ENCODE assay signal across 15 cellular contexts in genomic region chr4:99180367-99181169, GRCh38. TPM values are rescaled to one million over a fixed set of nuclear protein-coding genes. Genes with fewer than 3 reads are reported as not detected.
DNase-seq lines count a peak whose midpoint lies in the region; ATAC-seq and TF ChIP-seq lines count a peak whose summit lies in the region.
"Had no signal": no experiment of that assay in that cellular context is flagged by ENCODE, and none has a peak within 500 bp of the region (broad histone marks: within the 10 kb centered on the region; RNA-seq: fewer than 3 reads in every experiment).

No MANE protein-coding gene starts in this region.

- peaks cover 44% of the 10 kb centered on the region for H3K9me3 ChIP-seq in left ventricle myocardium inferior (replicated peaks)
- H3K9me3 ChIP-seq in right cardiac atrium (ENCODE audit: control insufficient read depth, low read length): no peaks in the 10 kb centered on the region
- H3K9me3 ChIP-seq in mammary epithelial cell (replicated peaks; ENCODE audit: insufficient read depth, low read length): no peaks in the 10 kb centered on the region
- H3K9me3 ChIP-seq in aorta (ENCODE audit: control insufficient read depth, low read length): no peaks in the 10 kb centered on the region
- H3K9me3 ChIP-seq: upper lobe of right lung had no signal

- H3K4me1 ChIP-seq in left ventricle myocardium inferior: no peaks in the 10 kb centered on the region
- H3K4me1 ChIP-seq in right cardiac atrium (ENCODE audit: control insufficient read depth, insufficient read depth, low read length): no peaks in the 10 kb centered on the region
- H3K4me1 ChIP-seq in mammary epithelial cell (ENCODE audit: insufficient read depth, low read length): peaks cover 5% of the 10 kb centered on the region
- H3K4me1 ChIP-seq in aorta (ENCODE audit: control insufficient read depth in 1 of 2, insufficient read depth in 2 of 2, low read length in 2 of 2): no peaks in the 10 kb centered on the region
- H3K4me1 ChIP-seq: upper lobe of right lung had no signal

- dilution Hi-C loops in mammary epithelial cell (cut with HindIII; ENCODE audit: low sequenced_read_pairs): no loop called here

- TF ChIP-seq CTCF in left ventricle myocardium inferior (IDR thresholded peaks at IDR 0.05; ENCODE audit: borderline replicate concordance) (no peak), mammary epithelial cell (conservative IDR thresholded peaks at IDR 0.05 in 1 of 2, IDR thresholded peaks at IDR 0.05 in 1 of 2; ENCODE audit: extremely low read depth in 1 of 2, insufficient read depth in 1 of 2, low read depth in 1 of 2, low read length in 2 of 2) (no peak)

- H3K36me3 ChIP-seq in left ventricle myocardium inferior (peaks cover 5% of the 10 kb centered on the region), mammary epithelial cell (ENCODE audit: insufficient read depth, low read length) (no peaks in the 10 kb centered on the region), aorta (ENCODE audit: control insufficient read depth in 1 of 2, insufficient read depth in 2 of 2, low read length in 1 of 2) (no peaks in the 10 kb centered on the region)
- H3K36me3 ChIP-seq: upper lobe of right lung had no signal

- H3K27ac ChIP-seq in left ventricle myocardium inferior (replicated peaks) (peak overlapping the region; percentile 19), right cardiac atrium (ENCODE audit: low read length) (no peak overlapping the region), mammary epithelial cell (ENCODE audit: insufficient read depth, low read depth, low read length) (no peak overlapping the region), aorta (ENCODE audit: low read depth in 1 of 2, low read length in 2 of 2) (no peak overlapping the region)
- H3K27ac ChIP-seq: upper lobe of right lung had no signal

- intact Hi-C loops in left ventricle myocardium inferior (cut with micrococcal nuclease): no loop called here
- intact Hi-C loops in right cardiac atrium (cut with DNase I): no loop called here
- intact Hi-C loops in mammary epithelial cell (cut with micrococcal nuclease): no loop called here
- intact Hi-C loops in aorta (cut with DNase I): no loop called here

- no peak overlapping the region for H2AFZ ChIP-seq in mammary epithelial cell (ENCODE audit: low read depth, low read length)

- H3K79me2 ChIP-seq in mammary epithelial cell (ENCODE audit: insufficient read depth, low read length): no peaks in the 10 kb centered on the region

- H4K20me1 ChIP-seq in mammary epithelial cell (ENCODE audit: insufficient read depth, low read length): no peaks in the 10 kb centered on the region

- BruUV-seq in mammary epithelial cell (replicated peaks; lab: Mats Ljungman, UMichigan): no TSS peak

- no peak overlapping the region for H3K9ac ChIP-seq in mammary epithelial cell (ENCODE audit: insufficient read depth, low read length)

- H3K4me3 ChIP-seq in left ventricle myocardium inferior (no peak overlapping the region), right cardiac atrium (ENCODE audit: low read length) (no peak overlapping the region), mammary epithelial cell (replicated peaks in 1 of 3; ENCODE audit: insufficient read depth in 1 of 3, low read depth in 2 of 3, low read length in 3 of 3) (no peak overlapping the region), aorta (ENCODE audit: low read length in 2 of 2) (no peak overlapping the region)
- H3K4me3 ChIP-seq: upper lobe of right lung had no signal

- no peak for DNase-seq in left ventricle myocardium inferior
- DNase-seq in right cardiac atrium: no peak
- peak; percentile 74 for DNase-seq in mammary epithelial cell
- DNase-seq in kidney tubule cell (ENCODE audit: low spot score): peak; percentile 74
- no peak for DNase-seq in aorta
- no peak for DNase-seq in NCI-H187 treated with DMSO at 0.1 percent for 48 hours (lab: John Stamatoyannopoulos, UW)
- DNase-seq in NAMALWA (ENCODE audit: low spot score): no peak
- no peak for DNase-seq in ureter (ENCODE audit: low spot score)
- DNase-seq: activated CD8-positive, alpha-beta memory T cell treated with anti-CD3 and anti-CD28 coated beads, Interleukin-2, amount 50 U/mL, for 4 hours; activated naive CD8-positive, alpha-beta T cell treated with anti-CD3 and anti-CD28 coated beads, Interleukin-2, amount 10 ng/mL, durations not matched to agents 7 days and 5 days; DMS79 treated with DMSO at 0.1 percent for 48 hours; MV-4-11; NCI-H510A treated with DMSO at 0.1 percent for 48 hours; SHP77 treated with DMSO at 0.1 percent for 48 hours; upper lobe of right lung had no signal

- H3K27me3 ChIP-seq in left ventricle myocardium inferior (ENCODE audit: low read depth): no peaks in the 10 kb centered on the region
- H3K27me3 ChIP-seq in right cardiac atrium (ENCODE audit: control insufficient read depth, insufficient read depth): no peaks in the 10 kb centered on the region
- H3K27me3 ChIP-seq in mammary epithelial cell (ENCODE audit: insufficient read depth, low read length): no peaks in the 10 kb centered on the region
- no peaks in the 10 kb centered on the region for H3K27me3 ChIP-seq in aorta (ENCODE audit: control insufficient read depth in 1 of 2, insufficient read depth in 2 of 2, low read length in 1 of 2)
- H3K27me3 ChIP-seq: upper lobe of right lung had no signal

- in situ Hi-C loops in mammary epithelial cell (cut with MboI; ENCODE audit: low sequenced_read_pairs in 2 of 2): no loop called here

- 69% methylated on average over 3 of the region's 3 CpGs for WGBS in right cardiac atrium
- 74% methylated on average over 3 of the region's 3 CpGs for WGBS in mammary epithelial cell (ENCODE audit: low coverage, missing lambda C conversion rate)
- WGBS in aorta, 2 donors: 86 to 89% methylated on average over 3 of the region's 3 CpGs

- H3K4me2 ChIP-seq in mammary epithelial cell (ENCODE audit: insufficient read depth, low read depth, low read length): no peak overlapping the region

- ATAC-seq in right cardiac atrium (no peak), aorta (ENCODE audit: low FRiP score) (peak; percentile 67)
- ATAC-seq: upper lobe of right lung had no signal

- CTCF ChIA-PET in mammary epithelial cell (lab: Charles Lee; ENCODE audit: low non-redundant PET): interaction anchor here (0.6 to 0.7 kb wide), 4 partner anchors 7 to 50 kb away, joined by 3 to 5 read pairs (median 4); no protein-coding TSS in a partner anchor

RNA-seq across cellular contexts. Expression of gene ADH4, which starts 36.5 kb away (rescaled TPM):
- not detected for total RNA-seq in left ventricle myocardium inferior
- total RNA-seq in right cardiac atrium: under 1 TPM in 1 of 4 donors, not detected in 3; 0.42 TPM
- polyA plus RNA-seq in right cardiac atrium: 0.48 TPM
- total RNA-seq in mammary epithelial cell: not detected
- polyA plus RNA-seq in mammary epithelial cell: not detected
- polyA minus RNA-seq in mammary epithelial cell: not detected
- total RNA-seq in aorta: 1 to 10 TPM in 1 of 2 donors, not detected in 1; 3.3 TPM
- polyA plus RNA-seq in aorta: 10 to 100 TPM in 1 of 2 donors, 1 to 10 TPM in 1; 1.1 to 15.2 TPM
- total RNA-seq in ureter: 1.6 TPM
- total RNA-seq: activated naive CD8-positive, alpha-beta T cell treated with anti-CD3 and anti-CD28 coated beads, Interleukin-2, amount 10 ng/mL, durations not matched to agents 7 days and 5 days had no signal

RNA-seq across cellular contexts. Expression of gene ADH6, which starts 38.5 kb away (rescaled TPM):
- total RNA-seq in left ventricle myocardium inferior (not detected), right cardiac atrium (not detected), mammary epithelial cell (not detected), aorta (under 1 TPM; 0.26 to 0.84 TPM), ureter (3.1 TPM)
- polyA plus RNA-seq in right cardiac atrium (not detected), mammary epithelial cell (not detected), aorta (1 to 10 TPM in 1 of 2 donors, under 1 TPM in 1; 0.36 to 6.3 TPM)
- polyA minus RNA-seq in mammary epithelial cell: not detected
- total RNA-seq: activated naive CD8-positive, alpha-beta T cell treated with anti-CD3 and anti-CD28 coated beads, Interleukin-2, amount 10 ng/mL, durations not matched to agents 7 days and 5 days had no signal

Comparison
In these comparisons a context has a peak if more than half of its experiments do, and no peak if none do; other contexts are left out.
1. DNase-seq: peak in mammary epithelial cell (single experiment) and kidney tubule cell (single experiment); none in left ventricle myocardium inferior (single experiment), right cardiac atrium (0 of 3), aorta (0 of 2), NCI-H187 treated with DMSO at 0.1 percent for 48 hours (single experiment), NAMALWA (single experiment) and ureter (single experiment).